ENCODE assay signal across 30 cellular contexts in the genomic region with DNA sequence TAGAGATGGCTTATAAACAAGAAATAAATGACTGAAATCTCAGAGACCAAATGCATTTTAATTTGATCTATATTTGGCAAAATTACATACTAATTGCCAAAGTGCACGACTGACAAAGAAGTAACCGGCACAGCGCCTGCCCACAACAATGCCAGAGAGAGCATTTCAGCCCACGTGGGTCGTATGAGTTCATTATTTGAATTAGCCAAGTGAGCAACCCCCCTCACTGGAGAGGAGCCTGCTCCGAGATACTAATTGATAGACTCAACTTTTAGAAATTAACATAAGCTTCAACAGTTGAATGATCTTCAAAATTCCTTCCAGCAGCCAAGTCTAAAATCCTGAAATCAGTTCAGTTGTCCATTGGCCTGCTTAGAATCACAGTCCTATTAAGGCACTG.
"Had no signal": no experiment of that assay in that cellular context is flagged by ENCODE, and none has a peak within 500 bp of the region (broad histone marks: within the 10 kb centered on the region; RNA-seq: fewer than 3 reads in every experiment).

No MANE protein-coding gene starts in this region.

- ATAC-seq: activated CD4-positive, CD25-positive, alpha-beta regulatory T cell treated with anti-CD3 and anti-CD28 coated beads, Interleukin-2, amount 50 U/mL, for 24 hours; activated CD8-positive, alpha-beta memory T cell treated with anti-CD3 and anti-CD28 coated beads, Interleukin-2, amount 10 ng/mL, durations not matched to agents 7 days and 5 days; activated CD8-positive, alpha-beta T cell treated with anti-CD3 and anti-CD28 coated beads, Interleukin-2, amount 10 ng/mL, durations not matched to agents 7 days and 5 days; activated naive CD4-positive, alpha-beta T cell treated with anti-CD3 and anti-CD28 coated beads, Interleukin-2, amount 50 U/mL, for 72 hours; gastroesophageal sphincter; heart right ventricle; T-helper 17 cell had no signal

- DNase-seq: activated B cell treated with CpG ODN at 0.5 μM for 24 hours; activated CD4-positive, alpha-beta memory T cell treated with anti-CD3 and anti-CD28 coated beads for 36 hours; activated CD4-positive, alpha-beta T cell treated with anti-CD3 and anti-CD28 coated beads for 48 hours; activated CD8-positive, alpha-beta memory T cell treated with anti-CD3 and anti-CD28 coated beads, Interleukin-2, amount 10 ng/mL, durations not matched to agents 7 days and 5 days; activated CD8-positive, alpha-beta memory T cell treated with anti-CD3 and anti-CD28 coated beads, Interleukin-2, amount 50 U/mL, for 4 hours; activated CD8-positive, alpha-beta T cell treated with anti-CD3 and anti-CD28 coated beads, Interleukin-2, amount 10 ng/mL, durations not matched to agents 7 days and 5 days; activated gamma-delta T cell; activated naive CD4-positive, alpha-beta T cell; activated naive CD4-positive, alpha-beta T cell treated with anti-CD3 and anti-CD28 coated beads, Interleukin-2, amount 10 ng/mL, durations not matched to agents 7 days and 5 days; activated naive CD8-positive, alpha-beta T cell treated with anti-CD3 and anti-CD28 coated beads, Interleukin-2, amount 10 ng/mL, durations not matched to agents 7 days and 5 days; activated T-cell treated with anti-CD3 and anti-CD28 coated beads, Interleukin-2, amount 50 U/mL, for 1 hour; activated T-cell treated with anti-CD3 and anti-CD28 coated beads, Interleukin-2, amount 50 U/mL, for 48 hours; central memory CD4-positive, alpha-beta T cell; cerebellar nuclear complex; colonic mucosa; effector CD8-positive, alpha-beta T cell; erythroblast; esophagus squamous epithelium; foreskin melanocyte; heart right ventricle; T-helper 1 cell; T-helper 17 cell; T1000; WERI-Rb-1 had no signal

- H3K4me3 ChIP-seq: ascending aorta, breast epithelium, cardiac muscle cell, colonic mucosa, esophagus squamous epithelium, gastroesophageal sphincter, heart right ventricle had no signal
